Comparison of ENCODE assay signal across 15 cellular contexts in the genomic region with DNA sequence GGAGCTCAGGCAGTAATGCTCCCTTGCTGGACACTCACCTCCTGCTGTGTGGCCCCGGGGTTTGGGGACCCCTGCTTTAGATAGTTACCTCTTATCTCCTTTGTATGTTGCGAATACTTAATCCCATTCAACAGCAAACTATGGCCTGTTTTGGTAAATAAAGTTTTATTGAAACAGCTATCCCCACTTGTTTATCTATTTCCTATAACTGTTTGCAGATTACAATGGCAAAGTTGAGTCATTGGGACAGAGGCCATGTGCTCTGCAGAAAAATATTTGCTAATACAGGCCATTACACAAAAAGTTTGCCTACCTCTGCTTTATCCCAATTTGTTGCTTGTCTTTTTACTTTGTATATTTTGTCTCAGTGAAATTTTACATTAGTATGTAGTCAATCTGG.
A peak's percentile ranks its signal among the peaks of the same experiment; 100 is the strongest.
DNase-seq lines count a peak whose midpoint lies in the region; ATAC-seq, FAIRE-seq and TF ChIP-seq lines count a peak whose summit lies in the region.
"Had no signal": no experiment of that assay in that cellular context is flagged by ENCODE, and none has a peak within 500 bp of the region (broad histone marks: within the 10 kb centered on the region; RNA-seq: fewer than 3 reads in every experiment).

No MANE protein-coding gene starts in this region.

- DNase-seq in GM23248: peak; percentile 20
- no peak for DNase-seq in K562 (ENCODE audit: extremely low read depth in 1 of 4, low spot score in 3 of 4)
- DNase-seq in fibroblast of the aortic adventitia (ENCODE audit: low read depth): peak; percentile 4
- DNase-seq in mesenchymal stem cell: peak; percentile 13
- no peak for DNase-seq in kidney tubule cell (ENCODE audit: low spot score)
- DNase-seq: BE2C; CD4-positive, alpha-beta memory T cell; DMS79; HCEC 1CT; HFFc6 had no signal

- H3K27me3 ChIP-seq in GM23248 (replicated peaks; ENCODE audit: insufficient read depth): peaks cover 18% of the 10 kb centered on the region; the same call in 1 of the 2 replicates
- no peaks in the 10 kb centered on the region for H3K27me3 ChIP-seq in K562 (ENCODE audit: control insufficient read depth in 2 of 2, insufficient read depth in 2 of 2, low read length in 2 of 2)
- H3K27me3 ChIP-seq in mesenchymal stem cell (ENCODE audit: control insufficient read depth in 1 of 2, insufficient read depth in 1 of 2, low read length in 2 of 2): peaks cover 23 to 39% of the 10 kb centered on the region in 2 experiments
- H3K27me3 ChIP-seq: BE2C had no signal

- H3K9me3 ChIP-seq in GM23248 (ENCODE audit: low read depth) (no peaks in the 10 kb centered on the region), K562 (replicated peaks; ENCODE audit: control insufficient read depth, insufficient read depth, low read depth, low read length) (0 out of 2 replicates have a peak, but pooled peaks cover 2% of the 10 kb centered on the region), mesenchymal stem cell (ENCODE audit: control insufficient read depth, low read length) (peaks cover 8% of the 10 kb centered on the region)
- H3K9me3 ChIP-seq: BE2C had no signal

- no peaks in the 10 kb centered on the region for H3K9me1 ChIP-seq in K562 (ENCODE audit: control insufficient read depth, insufficient read depth, low read length)

- intact Hi-C loops in K562 (cut with micrococcal nuclease): no loop called here

- H3K79me1 ChIP-seq in mesenchymal stem cell (replicated peaks; ENCODE audit: low read length, poor library complexity, severe bottlenecking): no peaks in the 10 kb centered on the region

- no TSS peak for BruUV-seq in K562 (replicated peaks; lab: Mats Ljungman, UMichigan)

- WGBS in GM23248 (ENCODE audit: low coverage in 1 of 2, low lambda C conversion rate in 2 of 2, missing lambda C conversion rate in 2 of 2), 2 experiments: 58 to 59% methylated on average over 2 of the region's 2 CpGs
- WGBS in K562 (ENCODE audit: insufficient coverage, low coverage, missing lambda C conversion rate): 24% methylated on average over 2 of the region's 2 CpGs
- 75% methylated on average over 1 of the region's 2 CpGs for WGBS in mesenchymal stem cell

- TF ChIP-seq EP300 in K562 (IDR thresholded peaks at IDR 0.05; ENCODE audit: low read length): no peak

- TF ChIP-seq RAD21 in K562 (CRISPR knock-in tag; conservative IDR thresholded peaks at IDR 0.05 in 1 of 2, IDR thresholded peaks at IDR 0.05 in 1 of 2): no peak

- H3K18ac ChIP-seq in mesenchymal stem cell (ENCODE audit: low read depth in 1 of 2, low read length in 2 of 2): no peak overlapping the region

- in situ Hi-C loops in GM23248 (cut with MboI) (no loop called here), K562 (cut with MboI) (no loop called here)

- no peak overlapping the region for H3K9ac ChIP-seq in GM23248
- H3K9ac ChIP-seq in K562 (ENCODE audit: insufficient read depth in 1 of 2, low read depth in 2 of 2, low read length in 2 of 2): no peak overlapping the region
- H3K9ac ChIP-seq in mesenchymal stem cell (ENCODE audit: low read length): no peak overlapping the region

- H3K4me2 ChIP-seq in GM23248 (ENCODE audit: unreplicated experiment) (no peak overlapping the region), K562 (ENCODE audit: insufficient read depth, low read length) (no peak overlapping the region), mesenchymal stem cell (ENCODE audit: low read length, poor library complexity, severe bottlenecking) (no peak overlapping the region)

- H2BK15ac ChIP-seq in mesenchymal stem cell (ENCODE audit: low read depth, poor library complexity, severe bottlenecking): no peak overlapping the region

- no peak overlapping the region for H4K91ac ChIP-seq in mesenchymal stem cell (ENCODE audit: low read length)

- H3K36me3 ChIP-seq in GM23248 (ENCODE audit: low read depth): no peaks in the 10 kb centered on the region
- no peaks in the 10 kb centered on the region for H3K36me3 ChIP-seq in K562 (ENCODE audit: control insufficient read depth, insufficient read depth, low read length)
- H3K36me3 ChIP-seq in mesenchymal stem cell (ENCODE audit: control insufficient read depth in 1 of 2, insufficient read depth in 2 of 2, low read depth in 1 of 2, low read length in 2 of 2): no peaks in the 10 kb centered on the region
- H3K36me3 ChIP-seq: BE2C had no signal

- H2BK5ac ChIP-seq in mesenchymal stem cell (ENCODE audit: low read depth, low read length, poor library complexity, severe bottlenecking): no peak overlapping the region

- H2BK12ac ChIP-seq in mesenchymal stem cell (ENCODE audit: low read length in 2 of 2): no peak overlapping the region

- peaks cover 3% of the 10 kb centered on the region; the same call in 1 of the 2 replicates for H3F3A ChIP-seq in GM23248 (ENCODE audit: insufficient read depth)

- no peak for TF ChIP-seq CTCF in K562 (IDR thresholded peaks at IDR 0.05 in 2 of 3, conservative IDR thresholded peaks at IDR 0.05 in 1 of 3; ENCODE audit: insufficient read depth in 2 of 3, low read depth in 1 of 3, low read length in 3 of 3)
- TF ChIP-seq CTCF in fibroblast of the aortic adventitia (IDR thresholded peaks at IDR 0.05; ENCODE audit: insufficient read depth, low read length): no peak

- no peak overlapping the region for H3K23ac ChIP-seq in mesenchymal stem cell (ENCODE audit: low read length in 2 of 2)

- POLR2A ChIA-PET in K562 (lab: Yijun Ruan, JAX): interaction anchor here (0.6 kb wide), 1 partner anchor 13 kb away, joined by 3 read pairs; no protein-coding TSS in a partner anchor

- H4K20me1 ChIP-seq in GM23248 (ENCODE audit: insufficient read depth) (no peaks in the 10 kb centered on the region), K562 (replicated peaks; ENCODE audit: control insufficient read depth, insufficient read depth, low read length) (no peaks in the 10 kb centered on the region)

- H3K14ac ChIP-seq in mesenchymal stem cell (ENCODE audit: low read length in 2 of 2): no peak overlapping the region

- CTCF ChIA-PET in K562 (lab: Yijun Ruan, JAX; ENCODE audit: low intra/inter-chr PET ratio): no interaction called here

- H2AK5ac ChIP-seq in mesenchymal stem cell (ENCODE audit: low read length, severe bottlenecking): no peak overlapping the region

- no peak overlapping the region for H3K4me3 ChIP-seq in GM23248
- H3K4me3 ChIP-seq in K562: no peak overlapping the region
- H3K4me3 ChIP-seq in fibroblast of the aortic adventitia (ENCODE audit: low read depth, low read length): no peak overlapping the region
- H3K4me3 ChIP-seq in mesenchymal stem cell (ENCODE audit: insufficient read depth in 1 of 2, low read depth in 1 of 2, low read length in 2 of 2): no peak overlapping the region

- H3K27ac ChIP-seq in GM23248 (no peak overlapping the region), K562 (ENCODE audit: extremely low read depth, low read depth, low read length) (no peak overlapping the region), mesenchymal stem cell (ENCODE audit: low read length, poor library complexity, severe bottlenecking) (no peak overlapping the region)
- H3K27ac ChIP-seq: C4-2B, HL-60 had no signal

- H2AFZ ChIP-seq in GM23248: no peak overlapping the region
- H2AFZ ChIP-seq in K562 (ENCODE audit: low read depth, low read length): no peak overlapping the region; the same call in 1 of the 2 replicates
- H2AFZ ChIP-seq in mesenchymal stem cell (ENCODE audit: low read depth, low read length): no peak overlapping the region

- no peak overlapping the region for H2BK120ac ChIP-seq in mesenchymal stem cell (ENCODE audit: low read depth, low read length)

- H4K8ac ChIP-seq in mesenchymal stem cell (ENCODE audit: low read length): no peak overlapping the region

- ATAC-seq in K562 (no peak), GM18861 (IDR thresholded peaks at IDR 0.05; ENCODE audit: unreplicated experiment) (no peak), HG02571 (IDR thresholded peaks at IDR 0.05; ENCODE audit: unreplicated experiment) (no peak)

- no peaks in the 10 kb centered on the region for H3K9me2 ChIP-seq in GM23248 (ENCODE audit: insufficient read depth)

- no peak overlapping the region for H3K4ac ChIP-seq in mesenchymal stem cell (ENCODE audit: low read depth in 1 of 2, low read length in 2 of 2)

- H3K4me1 ChIP-seq in GM23248 (ENCODE audit: insufficient read depth) (peaks cover 5% of the 10 kb centered on the region), K562 (replicated peaks in 1 of 2; ENCODE audit: control insufficient read depth in 2 of 2, insufficient read depth in 2 of 2, low read length in 2 of 2) (peaks cover 10% of the 10 kb centered on the region in 2 experiments; a peak in 3 of 5 replicates), mesenchymal stem cell (ENCODE audit: control insufficient read depth, insufficient read depth, low read depth, low read length) (peaks cover 22% of the 10 kb centered on the region)

- no peak for TF ChIP-seq POLR2A in K562 (conservative IDR thresholded peaks at IDR 0.05)

- peak; percentile 11 for FAIRE-seq in K562 (lab: Jason Lieb, UNC)
- FAIRE-seq: GM12891 had no signal

- H3K79me2 ChIP-seq in GM23248 (ENCODE audit: insufficient read depth): no peaks in the 10 kb centered on the region
- H3K79me2 ChIP-seq in K562 (ENCODE audit: control insufficient read depth, insufficient read depth, low read length): no peaks in the 10 kb centered on the region

TF ChIP-seq in K562, 482 proteins besides CTCF, POLR2A, EP300 and RAD21 (continues in another document):
- TF ChIP-seq SAP30 (IDR thresholded peaks at IDR 0.05; ENCODE audit: borderline replicate concordance, insufficient read depth, low read depth, low read length, poor library complexity, severe bottlenecking): no peak
- TF ChIP-seq, protein P1, sequence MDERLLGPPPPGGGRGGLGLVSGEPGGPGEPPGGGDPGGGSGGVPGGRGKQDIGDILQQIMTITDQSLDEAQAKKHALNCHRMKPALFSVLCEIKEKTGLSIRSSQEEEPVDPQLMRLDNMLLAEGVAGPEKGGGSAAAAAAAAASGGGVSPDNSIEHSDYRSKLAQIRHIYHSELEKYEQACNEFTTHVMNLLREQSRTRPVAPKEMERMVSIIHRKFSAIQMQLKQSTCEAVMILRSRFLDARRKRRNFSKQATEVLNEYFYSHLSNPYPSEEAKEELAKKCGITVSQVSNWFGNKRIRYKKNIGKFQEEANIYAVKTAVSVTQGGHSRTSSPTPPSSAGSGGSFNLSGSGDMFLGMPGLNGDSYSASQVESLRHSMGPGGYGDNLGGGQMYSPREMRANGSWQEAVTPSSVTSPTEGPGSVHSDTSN (CRISPR knock-in tag; IDR thresholded peaks at IDR 0.05; ENCODE audit: low read depth): no peak
- TF ChIP-seq, protein P1 (tag; conservative IDR thresholded peaks at IDR 0.05; ENCODE audit: low read depth): no peak

Comparison
In these comparisons a context has a peak if more than half of its experiments do, and no peak if none do; other contexts are left out.
1. DNase-seq: peak in GM23248 (single experiment), fibroblast of the aortic adventitia (single experiment) and mesenchymal stem cell (single experiment); none in K562 (0 of 4) and kidney tubule cell (single experiment).